In genomic region chr4:173752610-173753009, GRCh38 we compare ENCODE assay signal across 9 cellular contexts.
DNase-seq lines count a peak whose midpoint lies in the region; ATAC-seq and TF ChIP-seq lines count a peak whose summit lies in the region.
"Had no signal": no experiment of that assay in that cellular context is flagged by ENCODE, and none has a peak within 500 bp of the region (broad histone marks: within the 10 kb centered on the region; RNA-seq: fewer than 3 reads in every experiment).

No MANE protein-coding gene starts in this region.

- ATAC-seq in stimulated activated naive CD8-positive, alpha-beta T cell treated with anti-CD3 and anti-CD28 coated beads, Interleukin-15, amount 100 ng/mL, for 72 hours, result no peak
- ATAC-seq in HG03565 (IDR thresholded peaks at IDR 0.05; ENCODE audit: unreplicated experiment), result no peak

- H3K9me3 Mint-ChIP-seq in endothelial cell (ENCODE audit: unreplicated experiment), result no peaks in the 10 kb centered on the region
- no peaks in the 10 kb centered on the region for H3K9me3 Mint-ChIP-seq in stimulated activated naive CD8-positive, alpha-beta T cell treated with anti-CD3 and anti-CD28 coated beads, Interleukin-15, amount 100 ng/mL, for 72 hours
- H3K9me3 Mint-ChIP-seq: dendritic cell treated with granulocyte-macrophage colony-stimulating factor and Interleukin-4, amounts not matched to agents 40 ng/mL and 50 ng/mL, for 4 days had no signal

- TF ChIP-seq CTCF in AG09319 (IDR thresholded peaks at IDR 0.05; ENCODE audit: low read depth, low read length) (peak; percentile 40), GM12875 (IDR thresholded peaks at IDR 0.05; ENCODE audit: borderline replicate concordance, insufficient read depth, low read depth, low read length) (peak; percentile 76), endothelial cell (IDR thresholded peaks at IDR 0.05; ENCODE audit: unreplicated experiment) (peak; percentile 79)

- H3K4me1 Mint-ChIP-seq in endothelial cell (ENCODE audit: unreplicated experiment), result peaks cover 3% of the 10 kb centered on the region
- H3K4me1 Mint-ChIP-seq in stimulated activated naive CD8-positive, alpha-beta T cell treated with anti-CD3 and anti-CD28 coated beads, Interleukin-15, amount 100 ng/mL, for 72 hours, result no peaks in the 10 kb centered on the region

- no peak overlapping the region for H3K4me3 ChIP-seq in GM12875 (ENCODE audit: low read depth, low read length)

- H3K27ac Mint-ChIP-seq in endothelial cell (ENCODE audit: unreplicated experiment), result no peak overlapping the region
- no peak overlapping the region for H3K27ac Mint-ChIP-seq in stimulated activated naive CD8-positive, alpha-beta T cell treated with anti-CD3 and anti-CD28 coated beads, Interleukin-15, amount 100 ng/mL, for 72 hours
- H3K27ac Mint-ChIP-seq: dendritic cell treated with granulocyte-macrophage colony-stimulating factor and Interleukin-4, amounts not matched to agents 40 ng/mL and 50 ng/mL, for 4 days had no signal

- H3K4me3 Mint-ChIP-seq in endothelial cell (ENCODE audit: unreplicated experiment), result no peak overlapping the region
- no peak overlapping the region for H3K4me3 Mint-ChIP-seq in stimulated activated naive CD8-positive, alpha-beta T cell treated with anti-CD3 and anti-CD28 coated beads, Interleukin-15, amount 100 ng/mL, for 72 hours
- H3K4me3 Mint-ChIP-seq: dendritic cell treated with granulocyte-macrophage colony-stimulating factor and Interleukin-4, amounts not matched to agents 40 ng/mL and 50 ng/mL, for 4 days had no signal

- H3K27me3 Mint-ChIP-seq in endothelial cell (ENCODE audit: unreplicated experiment), result no peaks in the 10 kb centered on the region
- H3K27me3 Mint-ChIP-seq in stimulated activated naive CD8-positive, alpha-beta T cell treated with anti-CD3 and anti-CD28 coated beads, Interleukin-15, amount 100 ng/mL, for 72 hours, result peaks cover 7% of the 10 kb centered on the region
- H3K27me3 Mint-ChIP-seq: dendritic cell treated with granulocyte-macrophage colony-stimulating factor and Interleukin-4, amounts not matched to agents 40 ng/mL and 50 ng/mL, for 4 days had no signal

- no peaks in the 10 kb centered on the region for H3K36me3 Mint-ChIP-seq in endothelial cell (ENCODE audit: low read depth, unreplicated experiment)

- DNase-seq in AG09319 (ENCODE audit: extremely low read depth, low read depth), result no peak
- DNase-seq in NCI-H460 (ENCODE audit: extremely low read depth, low read depth), result peak; percentile 29
- peak; percentile 65 for DNase-seq in endothelial cell (ENCODE audit: low spot score)
- peak; percentile 9 for DNase-seq in stimulated activated naive CD8-positive, alpha-beta T cell treated with anti-CD3 and anti-CD28 coated beads, Interleukin-15, amount 100 ng/mL, for 72 hours
- DNase-seq in NCI-H2029 (lab: John Stamatoyannopoulos, UW), result no peak
- DNase-seq in DMS79 treated with DMSO at 0.1 percent for 48 hours (lab: John Stamatoyannopoulos, UW), result no peak

Comparison
In these comparisons a context has a peak if more than half of its experiments do, and no peak if none do; other contexts are left out.
1. DNase-seq: peak in NCI-H460 (single experiment), endothelial cell (single experiment) and stimulated activated naive CD8-positive, alpha-beta T cell treated with anti-CD3 and anti-CD28 coated beads, Interleukin-15, amount 100 ng/mL, for 72 hours (2 of 2); none in AG09319 (single experiment), NCI-H2029 (single experiment) and DMS79 treated with DMSO at 0.1 percent for 48 hours (single experiment).
2. Peak in every context shown above with its lines, with median percentiles within 50 percentile points of each other: CTCF ChIP-seq.